Comparison of ENCODE assay signal across 1 cellular context in the genomic region with DNA sequence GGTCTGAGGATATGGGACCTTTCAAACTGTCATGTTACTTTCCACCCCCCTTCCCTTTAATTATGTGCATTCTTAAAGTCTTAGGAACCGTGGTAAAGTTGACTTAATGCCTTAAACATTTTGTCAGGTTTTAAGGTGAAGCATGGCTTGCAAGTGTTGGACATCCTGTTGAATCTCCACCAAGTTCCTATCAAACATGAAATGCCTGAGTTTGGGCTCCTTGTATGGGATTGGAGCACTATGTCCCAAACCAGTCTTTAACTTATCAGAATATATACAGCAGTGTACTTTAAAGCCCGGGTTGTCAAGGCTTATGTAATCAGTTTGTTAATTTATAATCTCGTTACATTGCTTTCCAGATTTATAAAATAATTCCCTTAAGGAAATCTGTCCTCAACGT.
TF ChIP-seq lines count a peak whose summit lies in the region.

No MANE protein-coding gene starts in this region.

TF ChIP-seq in SK-N-SH treated with all-trans-retinoic acid at 6 μM for 48 hours, 23 proteins besides CTCF, POLR2A, EP300 and RAD21 (continued from another document):
- TF ChIP-seq, protein P1, sequence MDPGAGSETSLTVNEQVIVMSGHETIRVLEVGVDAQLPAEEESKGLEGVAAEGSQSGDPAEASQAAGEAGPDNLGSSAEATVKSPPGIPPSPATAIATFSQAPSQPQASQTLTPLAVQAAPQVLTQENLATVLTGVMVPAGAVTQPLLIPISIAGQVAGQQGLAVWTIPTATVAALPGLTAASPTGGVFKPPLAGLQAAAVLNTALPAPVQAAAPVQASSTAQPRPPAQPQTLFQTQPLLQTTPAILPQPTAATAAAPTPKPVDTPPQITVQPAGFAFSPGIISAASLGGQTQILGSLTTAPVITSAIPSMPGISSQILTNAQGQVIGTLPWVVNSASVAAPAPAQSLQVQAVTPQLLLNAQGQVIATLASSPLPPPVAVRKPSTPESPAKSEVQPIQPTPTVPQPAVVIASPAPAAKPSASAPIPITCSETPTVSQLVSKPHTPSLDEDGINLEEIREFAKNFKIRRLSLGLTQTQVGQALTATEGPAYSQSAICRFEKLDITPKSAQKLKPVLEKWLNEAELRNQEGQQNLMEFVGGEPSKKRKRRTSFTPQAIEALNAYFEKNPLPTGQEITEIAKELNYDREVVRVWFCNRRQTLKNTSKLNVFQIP (CRISPR knock-in tag; IDR thresholded peaks at IDR 0.05; ENCODE audit: borderline replicate concordance, low read depth) = no peak
- TF ChIP-seq ZNF8 (CRISPR knock-in tag; IDR thresholded peaks at IDR 0.05) (no peak), RARB (CRISPR knock-in tag; IDR thresholded peaks at IDR 0.05) (no peak), ZC3H10 (CRISPR knock-in tag; IDR thresholded peaks at IDR 0.05) (no peak), ARNTL (CRISPR knock-in tag; IDR thresholded peaks at IDR 0.05; ENCODE audit: borderline replicate concordance, low read depth) (no peak)
- TF ChIP-seq, protein P2, sequence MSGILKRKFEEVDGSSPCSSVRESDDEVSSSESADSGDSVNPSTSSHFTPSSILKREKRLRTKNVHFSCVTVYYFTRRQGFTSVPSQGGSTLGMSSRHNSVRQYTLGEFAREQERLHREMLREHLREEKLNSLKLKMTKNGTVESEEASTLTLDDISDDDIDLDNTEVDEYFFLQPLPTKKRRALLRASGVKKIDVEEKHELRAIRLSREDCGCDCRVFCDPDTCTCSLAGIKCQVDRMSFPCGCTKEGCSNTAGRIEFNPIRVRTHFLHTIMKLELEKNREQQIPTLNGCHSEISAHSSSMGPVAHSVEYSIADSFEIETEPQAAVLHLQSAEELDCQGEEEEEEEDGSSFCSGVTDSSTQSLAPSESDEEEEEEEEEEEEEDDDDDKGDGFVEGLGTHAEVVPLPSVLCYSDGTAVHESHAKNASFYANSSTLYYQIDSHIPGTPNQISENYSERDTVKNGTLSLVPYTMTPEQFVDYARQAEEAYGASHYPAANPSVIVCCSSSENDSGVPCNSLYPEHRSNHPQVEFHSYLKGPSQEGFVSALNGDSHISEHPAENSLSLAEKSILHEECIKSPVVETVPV (CRISPR knock-in tag; IDR thresholded peaks at IDR 0.05) = no peak
- TF ChIP-seq, protein P3, sequence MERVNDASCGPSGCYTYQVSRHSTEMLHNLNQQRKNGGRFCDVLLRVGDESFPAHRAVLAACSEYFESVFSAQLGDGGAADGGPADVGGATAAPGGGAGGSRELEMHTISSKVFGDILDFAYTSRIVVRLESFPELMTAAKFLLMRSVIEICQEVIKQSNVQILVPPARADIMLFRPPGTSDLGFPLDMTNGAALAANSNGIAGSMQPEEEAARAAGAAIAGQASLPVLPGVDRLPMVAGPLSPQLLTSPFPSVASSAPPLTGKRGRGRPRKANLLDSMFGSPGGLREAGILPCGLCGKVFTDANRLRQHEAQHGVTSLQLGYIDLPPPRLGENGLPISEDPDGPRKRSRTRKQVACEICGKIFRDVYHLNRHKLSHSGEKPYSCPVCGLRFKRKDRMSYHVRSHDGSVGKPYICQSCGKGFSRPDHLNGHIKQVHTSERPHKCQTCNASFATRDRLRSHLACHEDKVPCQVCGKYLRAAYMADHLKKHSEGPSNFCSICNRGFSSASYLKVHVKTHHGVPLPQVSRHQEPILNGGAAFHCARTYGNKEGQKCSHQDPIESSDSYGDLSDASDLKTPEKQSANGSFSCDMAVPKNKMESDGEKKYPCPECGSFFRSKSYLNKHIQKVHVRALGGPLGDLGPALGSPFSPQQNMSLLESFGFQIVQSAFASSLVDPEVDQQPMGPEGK (CRISPR knock-in tag; IDR thresholded peaks at IDR 0.05; ENCODE audit: borderline replicate concordance) = no peak
